ENCODE assay signal across 1 cellular context in genomic region chr12:57846577-57847319, GRCh38.
A peak's percentile ranks its signal among the peaks of the same experiment; 100 is the strongest.
TF ChIP-seq lines count a peak whose summit lies in the region.

Gene CTDSP2, minus strand, starts transcription at chr12:57846729. Its CDS starts 294 bp downstream, at chr12:57846435.

TF ChIP-seq in HepG2, 621 proteins besides CTCF, POLR2A, EP300 and RAD21 (continued from another document and continues in another):
- TF ChIP-seq, protein P1, sequence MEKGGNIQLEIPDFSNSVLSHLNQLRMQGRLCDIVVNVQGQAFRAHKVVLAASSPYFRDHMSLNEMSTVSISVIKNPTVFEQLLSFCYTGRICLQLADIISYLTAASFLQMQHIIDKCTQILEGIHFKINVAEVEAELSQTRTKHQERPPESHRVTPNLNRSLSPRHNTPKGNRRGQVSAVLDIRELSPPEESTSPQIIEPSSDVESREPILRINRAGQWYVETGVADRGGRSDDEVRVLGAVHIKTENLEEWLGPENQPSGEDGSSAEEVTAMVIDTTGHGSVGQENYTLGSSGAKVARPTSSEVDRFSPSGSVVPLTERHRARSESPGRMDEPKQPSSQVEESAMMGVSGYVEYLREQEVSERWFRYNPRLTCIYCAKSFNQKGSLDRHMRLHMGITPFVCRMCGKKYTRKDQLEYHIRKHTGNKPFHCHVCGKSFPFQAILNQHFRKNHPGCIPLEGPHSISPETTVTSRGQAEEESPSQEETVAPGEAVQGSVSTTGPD (CRISPR knock-in tag; IDR thresholded peaks at IDR 0.05) = no peak
- TF ChIP-seq ZBTB2 (CRISPR knock-in tag; IDR thresholded peaks at IDR 0.05; ENCODE audit: low read depth) = 0 out of 2 replicates have a peak, but pooled peaks have one; percentile 42
- TF ChIP-seq SP1 (IDR thresholded peaks at IDR 0.05) = no peak
- peak; percentile 55; the same call in 1 of the 2 replicates for TF ChIP-seq SP1 (CRISPR knock-in tag; IDR thresholded peaks at IDR 0.05)
- peak; percentile 75; the same call in 1 of the 2 replicates for TF ChIP-seq ZBTB38 (CRISPR knock-in tag; IDR thresholded peaks at IDR 0.05)
- no peak; the same call in 1 of the 2 replicates for TF ChIP-seq RXRB (CRISPR knock-in tag; IDR thresholded peaks at IDR 0.05; ENCODE audit: borderline replicate concordance)
- TF ChIP-seq DMAP1 (CRISPR knock-in tag; IDR thresholded peaks at IDR 0.05) = no peak
- TF ChIP-seq NFRKB (IDR thresholded peaks at IDR 0.05) = no peak
- no peak for TF ChIP-seq ZNF282 (IDR thresholded peaks at IDR 0.05; ENCODE audit: partially characterized antibody)
- TF ChIP-seq ZNF142 (CRISPR knock-in tag; IDR thresholded peaks at IDR 0.05) = no peak
- TF ChIP-seq, protein P2, sequence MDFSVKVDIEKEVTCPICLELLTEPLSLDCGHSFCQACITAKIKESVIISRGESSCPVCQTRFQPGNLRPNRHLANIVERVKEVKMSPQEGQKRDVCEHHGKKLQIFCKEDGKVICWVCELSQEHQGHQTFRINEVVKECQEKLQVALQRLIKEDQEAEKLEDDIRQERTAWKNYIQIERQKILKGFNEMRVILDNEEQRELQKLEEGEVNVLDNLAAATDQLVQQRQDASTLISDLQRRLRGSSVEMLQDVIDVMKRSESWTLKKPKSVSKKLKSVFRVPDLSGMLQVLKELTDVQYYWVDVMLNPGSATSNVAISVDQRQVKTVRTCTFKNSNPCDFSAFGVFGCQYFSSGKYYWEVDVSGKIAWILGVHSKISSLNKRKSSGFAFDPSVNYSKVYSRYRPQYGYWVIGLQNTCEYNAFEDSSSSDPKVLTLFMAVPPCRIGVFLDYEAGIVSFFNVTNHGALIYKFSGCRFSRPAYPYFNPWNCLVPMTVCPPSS (IDR thresholded peaks at IDR 0.05) = no peak
- TF ChIP-seq, protein P3, sequence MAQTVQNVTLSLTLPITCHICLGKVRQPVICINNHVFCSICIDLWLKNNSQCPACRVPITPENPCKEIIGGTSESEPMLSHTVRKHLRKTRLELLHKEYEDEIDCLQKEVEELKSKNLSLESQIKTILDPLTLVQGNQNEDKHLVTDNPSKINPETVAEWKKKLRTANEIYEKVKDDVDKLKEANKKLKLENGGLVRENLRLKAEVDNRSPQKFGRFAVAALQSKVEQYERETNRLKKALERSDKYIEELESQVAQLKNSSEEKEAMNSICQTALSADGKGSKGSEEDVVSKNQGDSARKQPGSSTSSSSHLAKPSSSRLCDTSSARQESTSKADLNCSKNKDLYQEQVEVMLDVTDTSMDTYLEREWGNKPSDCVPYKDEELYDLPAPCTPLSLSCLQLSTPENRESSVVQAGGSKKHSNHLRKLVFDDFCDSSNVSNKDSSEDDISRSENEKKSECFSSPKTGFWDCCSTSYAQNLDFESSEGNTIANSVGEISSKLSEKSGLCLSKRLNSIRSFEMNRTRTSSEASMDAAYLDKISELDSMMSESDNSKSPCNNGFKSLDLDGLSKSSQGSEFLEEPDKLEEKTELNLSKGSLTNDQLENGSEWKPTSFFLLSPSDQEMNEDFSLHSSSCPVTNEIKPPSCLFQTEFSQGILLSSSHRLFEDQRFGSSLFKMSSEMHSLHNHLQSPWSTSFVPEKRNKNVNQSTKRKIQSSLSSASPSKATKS (CRISPR knock-in tag; IDR thresholded peaks at IDR 0.05) = no peak
- no peak for TF ChIP-seq ZFP37 (CRISPR knock-in tag; IDR thresholded peaks at IDR 0.05; ENCODE audit: borderline replicate concordance)
- TF ChIP-seq ZNF597 (CRISPR knock-in tag; IDR thresholded peaks at IDR 0.05) = no peak
- TF ChIP-seq ZHX1 (CRISPR knock-in tag; IDR thresholded peaks at IDR 0.05; ENCODE audit: low read depth) = no peak
- no peak for TF ChIP-seq ZNF720 (CRISPR knock-in tag; IDR thresholded peaks at IDR 0.05)
- TF ChIP-seq IKZF5 (CRISPR knock-in tag; IDR thresholded peaks at IDR 0.05) = peak; percentile 35; the same call in 1 of the 2 replicates
- peak; percentile 37; the same call in 1 of the 2 replicates for TF ChIP-seq TARDBP (CRISPR knock-in tag; IDR thresholded peaks at IDR 0.05)
- peak in 1 of 2 experiments; percentile 27; a peak in 1 of 4 replicates for TF ChIP-seq REST (IDR thresholded peaks at IDR 0.05; ENCODE audit: borderline replicate concordance in 1 of 2, low read depth in 1 of 2, low read length in 2 of 2)
- TF ChIP-seq ESRRA (CRISPR knock-in tag; IDR thresholded peaks at IDR 0.05; ENCODE audit: low read depth) = 0 out of 2 replicates have a peak, but pooled peaks have one; percentile 19
- TF ChIP-seq ZNF850 (CRISPR knock-in tag; conservative IDR thresholded peaks at IDR 0.05) = no peak
- no peak for TF ChIP-seq DNMT3B (CRISPR knock-in tag; conservative IDR thresholded peaks at IDR 0.05)
- TF ChIP-seq RFX5 (IDR thresholded peaks at IDR 0.05; ENCODE audit: low read depth, low read length) = no peak
- 0 out of 2 replicates have a peak, but pooled peaks have one; percentile 58 for TF ChIP-seq PAX8 (CRISPR knock-in tag; IDR thresholded peaks at IDR 0.05; ENCODE audit: borderline replicate concordance)
